ENCODE assay signal across 8 cellular contexts in genomic region chr3:44976002-44976815, GRCh38. TPM values are rescaled to one million over a fixed set of nuclear protein-coding genes. Genes with fewer than 3 reads are reported as not detected.
DNase-seq lines count a peak whose midpoint lies in the region; ATAC-seq and TF ChIP-seq lines count a peak whose summit lies in the region.

EXOSC7 (plus strand) TSS chr3:44976244; CDS start chr3:44976278, 34 bp downstream.
ZDHHC3 (minus strand) TSS chr3:44976174; CDS start chr3:44959436, 16,738 bp downstream.

- peak within 1 kb of the TSS; percentile 93 for H3K4me2 ChIP-seq in PC-3 (ENCODE audit: low read length)

- peak within 1 kb of the TSS; percentile 99 for H3K4me3 Mint-ChIP-seq in Caco-2 (ENCODE audit: unreplicated experiment)

- CTCF ChIA-PET in Caco-2 (lab: Charles Lee) = interaction anchor here (0.6 to 1.0 kb wide), 2 partner anchors 12 to 351 kb away, joined by 4 to 5 read pairs; no protein-coding TSS in a partner anchor
- CTCF ChIA-PET in PC-3 (lab: Charles Lee) = interaction anchor here (0.5 to 1.6 kb wide), 9 partner anchors 11 to 950 kb away, joined by 3 to 12 read pairs (median 5); no protein-coding TSS in a partner anchor

- H3K27me3 ChIP-seq in Caco-2 (replicated peaks; ENCODE audit: control insufficient read depth, insufficient read depth, low read length) (no peaks in the 10 kb centered on the region), PC-3 (ENCODE audit: low read length) (no peaks in the 10 kb centered on the region), mucosa of stomach (ENCODE audit: control insufficient read depth, insufficient read depth, low read length) (no peaks in the 10 kb centered on the region)

- DNase-seq in Caco-2 (peak; percentile 82 to 83), HT1080 (ENCODE audit: low read depth) (peak; percentile 62), PC-3 (peak; percentile 85), erythroblast (lab: John Stamatoyannopoulos, UW) (peak; percentile 94 to 97)
- DNase-seq in activated T-cell treated with anti-CD3 and anti-CD28 coated beads, Interleukin-2, amount 50 U/mL, for 1 hour = peak; percentile 86
- DNase-seq in stimulated activated CD8-positive, alpha-beta memory T cell treated with anti-CD3 and anti-CD28 coated beads, Interleukin-4, amount 100 ng/mL, for 48 hours = peak; percentile 88

- H3K9me3 ChIP-seq in Caco-2 = no peaks in the 10 kb centered on the region
- H3K9me3 ChIP-seq in PC-3 (ENCODE audit: low read length) = no peaks in the 10 kb centered on the region
- H3K9me3 ChIP-seq in mucosa of stomach (ENCODE audit: control insufficient read depth, low read length) = no peaks in the 10 kb centered on the region

- H3K27ac ChIP-seq in PC-3 (ENCODE audit: low read length) = peak within 1 kb of the TSS; percentile 69

- H3K36me3 ChIP-seq in Caco-2 (ENCODE audit: control insufficient read depth, insufficient read depth, low read length) (no peaks in the 10 kb centered on the region), PC-3 (ENCODE audit: low read depth, low read length) (no peaks in the 10 kb centered on the region; the same call in 1 of the 2 replicates), mucosa of stomach (ENCODE audit: control insufficient read depth, insufficient read depth, low read length) (no peaks in the 10 kb centered on the region)

- H3K27ac Mint-ChIP-seq in Caco-2 (ENCODE audit: unreplicated experiment) = peak within 1 kb of the TSS; percentile 98

- H3K4me1 ChIP-seq in Caco-2 = peaks cover 27% of the 10 kb centered on the region
- peaks cover 41% of the 10 kb centered on the region for H3K4me1 ChIP-seq in PC-3 (ENCODE audit: insufficient read depth, low read length)
- peaks cover 10% of the 10 kb centered on the region for H3K4me1 ChIP-seq in mucosa of stomach (ENCODE audit: control insufficient read depth, insufficient read depth, low read length)

- peak within 1 kb of the TSS; percentile 91 for H3K9ac ChIP-seq in PC-3 (ENCODE audit: low read length)
- H3K9ac ChIP-seq in mucosa of stomach (ENCODE audit: low read length) = peak within 1 kb of the TSS; percentile 88

- H3K27me3 Mint-ChIP-seq in Caco-2 (ENCODE audit: insufficient read depth, unreplicated experiment) = no peaks in the 10 kb centered on the region

- H3K4me1 Mint-ChIP-seq in Caco-2 (ENCODE audit: low read depth, unreplicated experiment) = peaks cover 25% of the 10 kb centered on the region

- ATAC-seq in GM21360 (IDR thresholded peaks at IDR 0.05; ENCODE audit: unreplicated experiment) (peak; percentile 61), PC-3 (peak; percentile 68)

- POLR2A ChIA-PET in Caco-2 (lab: Charles Lee) (interaction anchor here (0.6 to 1.4 kb wide), 10 partner anchors 16 to 713 kb away, joined by 3 to 7 read pairs (median 4); partner anchors contain the start of genes SACM1L and TCAIM), PC-3 (lab: Charles Lee; ENCODE audit: unreplicated experiment) (interaction anchor here (0.6 to 1.4 kb wide), 8 partner anchors 13 to 466 kb away, joined by 3 to 10 read pairs (median 6); no protein-coding TSS in a partner anchor)

- TSS peak; percentile 40 for BruUV-seq in Caco-2 (replicated peaks; lab: Mats Ljungman, UMichigan)
- BruUV-seq in PC-3 (replicated peaks; lab: Mats Ljungman, UMichigan) = TSS peak; percentile 38

- H3K4me3 ChIP-seq in Caco-2 (ENCODE audit: low read depth, low read length) = peak within 1 kb of the TSS; percentile 89
- peak within 1 kb of the TSS; percentile 76 for H3K4me3 ChIP-seq in PC-3 (ENCODE audit: low read length)
- H3K4me3 ChIP-seq in mucosa of stomach (ENCODE audit: low read length) = peak within 1 kb of the TSS; percentile 97

- no peak for TF ChIP-seq CTCF in Caco-2 (IDR thresholded peaks at IDR 0.05; ENCODE audit: insufficient read depth in 1 of 2, low read depth in 1 of 2, low read length in 1 of 2, severe bottlenecking in 1 of 2, unreplicated experiment in 1 of 2)
- no peak for TF ChIP-seq CTCF in PC-3 (conservative IDR thresholded peaks at IDR 0.05; ENCODE audit: low read depth, low read length)

- no peaks in the 10 kb centered on the region for H3F3A ChIP-seq in PC-3 (ENCODE audit: low read length, unreplicated experiment)

- peaks cover 14% of the 10 kb centered on the region; the same call in 1 of the 2 replicates for H4K20me1 ChIP-seq in PC-3 (ENCODE audit: low read length)

- TF ChIP-seq POLR2A in erythroblast (IDR thresholded peaks at IDR 0.05; ENCODE audit: low read length) = peak; percentile 69

- intact Hi-C loops in Caco-2 (cut with micrococcal nuclease; ENCODE audit: unreplicated experiment) = no loop called here
- intact Hi-C loops in PC-3 (cut with micrococcal nuclease) = loop anchor here (5.0 kb wide), 1 partner anchor 34 kb away; no protein-coding TSS in a partner anchor

- H3K79me2 ChIP-seq in PC-3 (ENCODE audit: low read length) = peaks cover 97% of the 10 kb centered on the region

- H3K9me3 Mint-ChIP-seq in Caco-2 (ENCODE audit: unreplicated experiment) = no peaks in the 10 kb centered on the region

- no peaks in the 10 kb centered on the region for H3K9me2 ChIP-seq in PC-3 (replicated peaks; ENCODE audit: low read length)

- H2AFZ ChIP-seq in PC-3 (ENCODE audit: low read length) = peak within 1 kb of the TSS; percentile 87

- H3K36me3 Mint-ChIP-seq in Caco-2 (ENCODE audit: insufficient read depth, unreplicated experiment) = peaks cover 15% of the 10 kb centered on the region

RNA-seq across cellular contexts. Expression of gene EXOSC7, which starts in this region (rescaled TPM):
- total RNA-seq in Caco-2 (2022) (70.9 and 73.8 TPM in 2 replicates), PC-3 (2014; rRNA removed) (79.8 and 81.5 TPM in 2 replicates)
- total RNA-seq in HT1080 (2014; rRNA removed; shearing (Covaris generic)) = 69.1 and 71.0 TPM in 2 replicates
- polyA plus RNA-seq in HT1080 (2015; cell fraction: cytosol; rRNA removed) = 67.3 and 68.3 TPM in 2 replicates
- polyA plus RNA-seq in HT1080 (2015; cell fraction: nucleus; rRNA removed) = 52.1 and 59.7 TPM in 2 replicates

RNA-seq across cellular contexts. Expression of gene ZDHHC3, which starts in this region (rescaled TPM):
- total RNA-seq in Caco-2 (2022) (68.4 and 71.3 TPM in 2 replicates), PC-3 (2014; rRNA removed) (122 and 153 TPM in 2 replicates)
- total RNA-seq in HT1080 (2014; rRNA removed; shearing (Covaris generic)) = 60.7 and 72.8 TPM in 2 replicates
- polyA plus RNA-seq in HT1080 (2015; cell fraction: cytosol; rRNA removed) = 33.3 and 42.9 TPM in 2 replicates
- 15.2 and 19.7 TPM in 2 replicates for polyA plus RNA-seq in HT1080 (2015; cell fraction: nucleus; rRNA removed)

Comparison
In these comparisons a context has a peak if more than half of its experiments do, and no peak if none do; other contexts are left out.
1. Peak in every context shown above with its lines: DNase-seq, ATAC-seq, H3K4me3 ChIP-seq and H3K27ac ChIP-seq.